Comparison of ENCODE assay signal across 1 cellular context in genomic region chr7:98178321-98178720, GRCh38.
TF ChIP-seq lines count a peak whose summit lies in the region.

No MANE protein-coding gene starts in this region.

TF ChIP-seq in H1, 55 proteins besides CTCF, POLR2A, EP300 and RAD21:
- TF ChIP-seq SP1 (IDR thresholded peaks at IDR 0.05; ENCODE audit: low read depth, low read length) (no peak), CBX5 (IDR thresholded peaks at IDR 0.05; ENCODE audit: low read depth, low read length) (no peak), GTF2F1 (IDR thresholded peaks at IDR 0.05; ENCODE audit: borderline replicate concordance, low read depth, low read length) (no peak), JUND (IDR thresholded peaks at IDR 0.05; ENCODE audit: low read length) (no peak), EGR1 (IDR thresholded peaks at IDR 0.05; ENCODE audit: borderline replicate concordance, low read depth, low read length) (no peak), RBBP5 (IDR thresholded peaks at IDR 0.05; ENCODE audit: borderline replicate concordance, low read depth, low read length) (no peak), YY1 (IDR thresholded peaks at IDR 0.05; ENCODE audit: low read depth, low read length) (no peak), TCF12 (IDR thresholded peaks at IDR 0.05; ENCODE audit: low read depth, low read length) (no peak), POLR2AphosphoS5 (IDR thresholded peaks at IDR 0.05; ENCODE audit: low read depth, low read length) (no peak), SP4 (IDR thresholded peaks at IDR 0.05; ENCODE audit: low read length) (no peak), RXRA (IDR thresholded peaks at IDR 0.05; ENCODE audit: insufficient read depth, low read depth, low read length) (no peak), ATF2 (IDR thresholded peaks at IDR 0.05; ENCODE audit: low read length) (no peak), CREB1 (IDR thresholded peaks at IDR 0.05) (no peak)
